Comparison of ENCODE assay signal across 18 cellular contexts in the genomic region with DNA sequence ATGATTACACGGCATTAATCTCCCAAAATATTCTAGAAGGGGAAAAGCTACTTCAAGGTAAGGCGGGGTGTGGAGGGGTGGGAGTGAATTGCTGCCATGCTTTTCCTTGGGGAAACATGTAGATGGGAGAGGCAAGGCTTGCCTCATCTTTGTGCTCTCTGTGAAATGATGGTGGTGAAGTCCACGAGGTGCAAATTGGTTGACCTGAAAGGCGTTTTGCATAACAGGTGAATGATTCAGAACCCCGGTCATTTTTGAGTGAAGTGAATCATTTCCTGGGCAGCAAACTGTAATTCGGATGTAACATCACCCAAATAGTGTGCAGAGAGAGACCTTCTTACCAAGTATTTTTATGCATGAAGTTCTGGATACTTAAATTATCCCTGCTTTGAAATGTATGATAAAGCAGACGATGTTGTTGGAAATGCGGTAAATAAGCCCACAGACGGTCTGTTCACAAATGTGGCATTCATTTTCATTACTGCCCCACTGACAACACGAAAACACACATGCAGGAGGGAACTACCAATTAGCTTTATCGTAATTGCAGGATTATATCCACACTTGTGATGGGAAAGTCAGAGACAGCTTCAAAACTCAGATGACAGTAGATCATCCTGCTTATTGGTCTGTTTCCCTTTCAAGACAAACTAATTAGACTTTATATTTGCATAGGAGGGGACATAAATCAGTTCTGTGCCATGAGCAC. TPM values are rescaled to one million over a fixed set of nuclear protein-coding genes. Genes with fewer than 3 reads are reported as not detected.
DNase-seq lines count a peak whose midpoint lies in the region; ATAC-seq and TF ChIP-seq lines count a peak whose summit lies in the region.
"Had no signal": no experiment of that assay in that cellular context is flagged by ENCODE, and none has a peak within 500 bp of the region (broad histone marks: within the 10 kb centered on the region; RNA-seq: fewer than 3 reads in every experiment).

No MANE protein-coding gene starts in this region.

- peaks cover 2% of the 10 kb centered on the region for H4K20me1 ChIP-seq in H9 (ENCODE audit: control insufficient read depth, insufficient read depth, insufficient read length)

- no peak overlapping the region for H3K4me3 ChIP-seq in fibroblast of the aortic adventitia (ENCODE audit: low read depth, low read length)
- H3K4me3 ChIP-seq in colonic mucosa = no peak overlapping the region

- H4K8ac ChIP-seq in H9 (replicated peaks; ENCODE audit: insufficient read length, low read depth, low read length) = no peak overlapping the region

- no peak overlapping the region; a peak in 1 of 7 replicates for H3K27ac Mint-ChIP-seq in H9
- peak overlapping the region in 1 of 10 donors; percentile 66 for H3K27ac Mint-ChIP-seq in naive thymus-derived CD8-positive, alpha-beta T cell
- H3K27ac Mint-ChIP-seq: activated CD4-positive, alpha-beta memory T cell treated with anti-CD3 and anti-CD28 coated beads, Interleukin-2, amount 10 ng/mL, durations not matched to agents 7 days and 5 days; progenitor cell of endocrine pancreas; stimulated activated naive CD8-positive, alpha-beta T cell treated with anti-CD3 and anti-CD28 coated beads, Interleukin-15, Interleukin-2, amounts not matched to agents 100 ng/mL and 50 ng/mL, for 24 hours had no signal

- no peak overlapping the region for H3K4ac ChIP-seq in H9 (ENCODE audit: low read depth, low read length)

- H4K5ac ChIP-seq in H9 (ENCODE audit: insufficient read length, low read depth, low read length) = no peak overlapping the region

- no peak overlapping the region for H3K14ac ChIP-seq in H9 (ENCODE audit: insufficient read depth, low read length)

- no peak overlapping the region for H3K56ac ChIP-seq in H9 (ENCODE audit: insufficient read length, low read depth, low read length)

- WGBS in H9 (ENCODE audit: extremely low coverage, insufficient read length, low lambda C conversion rate) = no CpG with 5 or more reads among the region's 11 CpGs

- H3K27ac ChIP-seq in H9 (ENCODE audit: insufficient read length, low read depth, low read length) (no peak overlapping the region), colonic mucosa (no peak overlapping the region)

- peaks cover 9 to 13% of the 10 kb centered on the region in 2 experiments for H3K4me1 Mint-ChIP-seq in H9
- peaks cover 0 to 9% (median 5%) of the 10 kb centered on the region in 4 donors for H3K4me1 Mint-ChIP-seq in naive thymus-derived CD8-positive, alpha-beta T cell

- no peak overlapping the region for H3K4me2 ChIP-seq in H9 (ENCODE audit: insufficient read depth, insufficient read length, low read length)

- no peak overlapping the region for H2BK5ac ChIP-seq in H9 (ENCODE audit: insufficient read length, low read length)

- H2AK5ac ChIP-seq in H9 (ENCODE audit: insufficient read length, low read length) = no peak overlapping the region

- no peak overlapping the region for H4K91ac ChIP-seq in H9 (ENCODE audit: insufficient read length, low read depth, low read length)

- peaks cover 18% of the 10 kb centered on the region for H3K27me3 ChIP-seq in H9 (ENCODE audit: insufficient read depth, low read length)
- peaks cover 40% of the 10 kb centered on the region for H3K27me3 ChIP-seq in colonic mucosa

- H3K79me1 ChIP-seq in H9 (ENCODE audit: insufficient read depth, low read depth, low read length, poor library complexity, severe bottlenecking) = no peaks in the 10 kb centered on the region

- peaks cover 18 to 39% (median 19%) of the 10 kb centered on the region in 3 experiments for H3K36me3 Mint-ChIP-seq in H9 (ENCODE audit: insufficient read depth in 1 of 3, low read depth in 3 of 3)
- H3K36me3 Mint-ChIP-seq in naive thymus-derived CD8-positive, alpha-beta T cell = peaks cover 0 to 5% (median 0%) of the 10 kb centered on the region in 3 donors

- H3K18ac ChIP-seq in H9 (ENCODE audit: insufficient read length, low read depth, low read length) = no peak overlapping the region

- no peak overlapping the region for H3K23ac ChIP-seq in H9 (ENCODE audit: insufficient read length, low read depth, low read length)

- no peak overlapping the region for H2BK120ac ChIP-seq in H9 (ENCODE audit: low read depth, low read length, poor library complexity, severe bottlenecking)

- H3K9me3 ChIP-seq in H9 (ENCODE audit: control insufficient read depth, low read depth, low read length) = no peaks in the 10 kb centered on the region
- no peaks in the 10 kb centered on the region for H3K9me3 ChIP-seq in colonic mucosa

- peaks cover 82% of the 10 kb centered on the region for H3K27me3 Mint-ChIP-seq in H9 (ENCODE audit: low read depth)
- peaks cover 28 to 59% (median 41%) of the 10 kb centered on the region in 5 donors for H3K27me3 Mint-ChIP-seq in naive thymus-derived CD8-positive, alpha-beta T cell

- H3K9ac ChIP-seq in H9 (ENCODE audit: extremely low read depth, insufficient read length, low read length) (no peak overlapping the region), colonic mucosa (ENCODE audit: low read depth in 2 of 2, low read length in 2 of 2) (no peak overlapping the region)

- H2BK12ac ChIP-seq in H9 (ENCODE audit: insufficient read length, low read depth, low read length) = no peak overlapping the region

- H3K9me3 Mint-ChIP-seq in H9 = peaks cover 0 to 1% of the 10 kb centered on the region in 2 experiments; a peak in 1 of 5 replicates
- peaks cover 0 to 6% (median 0%) of the 10 kb centered on the region in 9 donors for H3K9me3 Mint-ChIP-seq in naive thymus-derived CD8-positive, alpha-beta T cell
- H3K9me3 Mint-ChIP-seq: activated CD4-positive, alpha-beta memory T cell treated with anti-CD3 and anti-CD28 coated beads, Interleukin-2, amount 10 ng/mL, durations not matched to agents 7 days and 5 days; stimulated activated naive CD8-positive, alpha-beta T cell treated with anti-CD3 and anti-CD28 coated beads, Interleukin-15, Interleukin-2, amounts not matched to agents 100 ng/mL and 50 ng/mL, for 24 hours had no signal

- H3K4me1 ChIP-seq in H9 (ENCODE audit: insufficient read depth, low read length) (peaks cover 4% of the 10 kb centered on the region; the same call in 1 of the 2 replicates), colonic mucosa (no peaks in the 10 kb centered on the region)
- H3K4me1 ChIP-seq: Caco-2 had no signal

- DNase-seq in A172 (ENCODE audit: low spot score) = peak; percentile 75
- no peak for DNase-seq in H9
- peak; percentile 80 for DNase-seq in SW480 (ENCODE audit: low spot score)
- DNase-seq in fibroblast of the aortic adventitia (ENCODE audit: low read depth) = peak; percentile 18
- DNase-seq in naive thymus-derived CD8-positive, alpha-beta T cell = no peak
- no peak for DNase-seq in NOMO-1 (lab: John Stamatoyannopoulos, UW; ENCODE audit: unreplicated experiment in 2 of 2)
- DNase-seq in colonic mucosa = no peak
- no peak for DNase-seq in NCI-H774 (lab: John Stamatoyannopoulos, UW)
- DNase-seq: activated CD4-positive, alpha-beta memory T cell treated with anti-CD3 and anti-CD28 coated beads, Interleukin-2, amount 10 ng/mL, durations not matched to agents 7 days and 5 days; amniotic stem cell; Caco-2; GF-D8; NCI-H187; NCI-H510A had no signal

- H3K4me3 Mint-ChIP-seq in H9 = peak overlapping the region; percentile 3 to 86; a peak in 4 of 5 replicates
- H3K4me3 Mint-ChIP-seq in naive thymus-derived CD8-positive, alpha-beta T cell = peak overlapping the region in 4 of 10 donors; percentile 10 to 42 (median 22)
- H3K4me3 Mint-ChIP-seq: activated CD4-positive, alpha-beta memory T cell treated with anti-CD3 and anti-CD28 coated beads, Interleukin-2, amount 10 ng/mL, durations not matched to agents 7 days and 5 days; stimulated activated naive CD8-positive, alpha-beta T cell treated with anti-CD3 and anti-CD28 coated beads, Interleukin-15, Interleukin-2, amounts not matched to agents 100 ng/mL and 50 ng/mL, for 24 hours had no signal

- no peak overlapping the region for H3T11ph ChIP-seq in H9 (ENCODE audit: low read length)

- peaks cover 16% of the 10 kb centered on the region for H3K23me2 ChIP-seq in H9 (ENCODE audit: insufficient read length, low read depth, low read length, poor library complexity, severe bottlenecking)

- no peak overlapping the region for H2BK20ac ChIP-seq in H9 (ENCODE audit: low read depth, low read length, poor library complexity, severe bottlenecking)

- intact Hi-C loops in colonic mucosa (cut with DNase I) = no loop called here

- no peaks in the 10 kb centered on the region for H3K36me3 ChIP-seq in colonic mucosa

- TF ChIP-seq CTCF in H9 (conservative IDR thresholded peaks at IDR 0.05) (no peak), fibroblast of the aortic adventitia (IDR thresholded peaks at IDR 0.05; ENCODE audit: insufficient read depth, low read length) (no peak), colonic mucosa (IDR thresholded peaks at IDR 0.05) (no peak)

- POLR2A ChIA-PET in naive thymus-derived CD8-positive, alpha-beta T cell (lab: Charles Lee) = no interaction called here

- H2BK15ac ChIP-seq in H9 (ENCODE audit: low read depth, low read length) = no peak overlapping the region

- ATAC-seq in naive thymus-derived CD8-positive, alpha-beta T cell = no peak
- ATAC-seq: esophagus mucosa, left lobe of liver had no signal

- no peaks in the 10 kb centered on the region for H3K79me2 ChIP-seq in H9 (ENCODE audit: insufficient read depth, low read length)

- no peak overlapping the region for H2AFZ ChIP-seq in H9 (ENCODE audit: low read length)

RNA-seq across cellular contexts. Expression of gene CDH4, which starts 3.0 kb away (rescaled TPM):
- total RNA-seq in A172 (2014; rRNA removed; shearing (Covaris generic)) = 2.6 and 5.5 TPM in 2 replicates
- total RNA-seq in H9 (2021) = 3.0 and 3.2 TPM in 2 replicates
- 0.18 and 0.25 TPM in 2 replicates for total RNA-seq in fibroblast of the aortic adventitia (ENCODE audit: low replicate concordance)
- total RNA-seq in naive thymus-derived CD8-positive, alpha-beta T cell = under 1 TPM; 0.19 to 0.44 TPM
- polyA plus RNA-seq in naive thymus-derived CD8-positive, alpha-beta T cell = under 1 TPM in 2 of 3 donors, not detected in 1; 0.07 to 0.10 TPM
- total RNA-seq in colonic mucosa = under 1 TPM in 1 of 2 donors, not detected in 1; 0.08 TPM
- total RNA-seq: Caco-2, esophagus mucosa, left lobe of liver had no signal

Comparison
In these comparisons a context has a peak if more than half of its experiments do, and no peak if none do; other contexts are left out.
1. DNase-seq: peak in A172 (single experiment), SW480 (single experiment) and fibroblast of the aortic adventitia (single experiment); none in H9 (single experiment), naive thymus-derived CD8-positive, alpha-beta T cell (0 of 10), NOMO-1 (0 of 2), colonic mucosa (single experiment) and NCI-H774 (single experiment).